Comparison of ENCODE assay signal across 8 cellular contexts in the genomic region with DNA sequence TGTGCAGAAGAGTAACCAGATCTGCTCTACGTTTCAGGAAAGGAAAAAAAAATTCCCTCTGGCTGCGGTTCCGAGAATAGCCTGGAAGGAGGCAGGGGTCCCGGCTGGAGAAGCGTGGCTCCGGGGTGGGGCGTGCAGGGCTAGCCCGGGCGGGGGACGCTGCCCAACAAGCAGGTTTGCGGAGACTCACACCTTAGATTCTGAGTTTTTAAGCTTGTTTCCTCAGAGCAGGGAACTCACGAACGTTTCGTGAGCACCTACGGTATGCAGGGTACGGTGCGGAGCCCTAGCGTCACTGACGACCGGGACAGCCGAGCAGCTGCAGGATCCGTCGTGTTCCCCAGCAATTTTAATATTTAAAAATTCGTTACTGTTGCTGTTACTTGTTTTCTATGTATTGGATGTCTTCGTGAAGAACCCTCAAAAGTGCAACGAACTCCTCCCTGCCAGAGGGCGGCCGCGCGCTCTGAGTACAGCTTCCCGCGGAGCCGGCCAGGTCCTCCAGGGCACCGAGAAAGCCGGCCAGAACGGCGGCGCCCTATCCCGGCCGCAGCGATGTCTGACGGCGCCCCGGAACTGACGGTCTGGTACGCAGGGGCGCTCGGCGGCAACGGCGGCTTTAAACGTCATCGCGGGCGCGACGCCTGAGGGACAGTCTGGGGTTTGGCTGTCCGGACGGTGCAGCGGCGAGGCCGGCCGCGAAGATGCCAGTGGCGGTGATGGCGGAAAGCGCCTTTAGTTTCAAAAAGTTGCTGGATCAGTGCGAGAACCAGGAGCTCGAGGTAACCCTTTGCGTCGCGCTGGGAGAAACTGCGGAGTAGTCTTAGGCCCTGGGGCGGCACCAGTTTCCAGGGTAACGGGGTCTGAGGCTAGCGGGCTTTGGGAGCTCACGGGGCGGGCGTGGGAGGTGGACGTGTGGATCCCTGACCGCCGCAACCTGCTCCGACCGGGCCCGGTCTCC. TPM values are rescaled to one million over a fixed set of nuclear protein-coding genes. Genes with fewer than 3 reads are reported as not detected.
DNase-seq lines count a peak whose midpoint lies in the region; ATAC-seq and TF ChIP-seq lines count a peak whose summit lies in the region.

Gene COPS8 (plus strand): TSS at position 629 of the 961 bp plus-strand sequence. CDS start 76 bp downstream, at position 705.

- H3K4me1 ChIP-seq in adipocyte (ENCODE audit: control insufficient read depth, insufficient read depth, low read length) (peaks cover 50% of the 10 kb centered on the region), parathyroid adenoma (no peaks in the 10 kb centered on the region), tibial nerve (peaks cover 0 to 47% (median 11%) of the 10 kb centered on the region in 4 donors)

- intact Hi-C loops in Right ventricle myocardium superior (cut with DNase I) = no loop called here

- H3K4me2 ChIP-seq in parathyroid adenoma (ENCODE audit: low read length) = peak within 1 kb of the TSS; percentile 92

- no peaks in the 10 kb centered on the region for H3K9me3 ChIP-seq in adipocyte (ENCODE audit: control insufficient read depth, low read length)
- H3K9me3 ChIP-seq in parathyroid adenoma (ENCODE audit: control insufficient read depth, low read length) = no peaks in the 10 kb centered on the region
- H3K9me3 ChIP-seq in tibial nerve = no peaks in the 10 kb centered on the region

- H3K36me3 ChIP-seq in adipocyte (ENCODE audit: control insufficient read depth, insufficient read depth, low read length, severe bottlenecking) (peaks cover 22% of the 10 kb centered on the region), parathyroid adenoma (ENCODE audit: control insufficient read depth, insufficient read depth, low read length) (no peaks in the 10 kb centered on the region), tibial nerve (peaks cover 0 to 7% (median 0%) of the 10 kb centered on the region in 3 donors)

- H3K9ac ChIP-seq in adipocyte (ENCODE audit: low read length) (peak within 1 kb of the TSS; percentile 93), parathyroid adenoma (peak within 1 kb of the TSS; percentile 65)

- H3K27ac ChIP-seq in parathyroid adenoma (peak within 1 kb of the TSS; percentile 75), tibial nerve (peak within 1 kb of the TSS; percentile 65 to 90 (median 86))

- peaks cover 5% of the 10 kb centered on the region for H3K79me2 ChIP-seq in parathyroid adenoma

- peak within 1 kb of the TSS; percentile 98 for H2AFZ ChIP-seq in parathyroid adenoma

- ATAC-seq in HG02798 (IDR thresholded peaks at IDR 0.05; ENCODE audit: poor library complexity, unreplicated experiment) (peak; percentile 99), Right ventricle myocardium superior (ENCODE audit: poor library complexity) (peak; percentile 99)

- TF ChIP-seq EP300 in tibial nerve (IDR thresholded peaks at IDR 0.05) = peak; percentile 96 to 99

- H3K4me3 ChIP-seq in GM12875 (ENCODE audit: low read depth, low read length) (peak within 1 kb of the TSS; percentile 75), adipocyte (ENCODE audit: low read length) (peak within 1 kb of the TSS; percentile 86), parathyroid adenoma (ENCODE audit: low read depth, low read length) (peak within 1 kb of the TSS; percentile 77), tibial nerve (peak within 1 kb of the TSS; percentile 62 to 93 (median 73))

- 0 to 1% methylated on average over 72 to 79 of the region's 85 CpGs for WGBS in tibial nerve, 2 donors

- peak; percentile 77 to 86 for TF ChIP-seq POLR2A in tibial nerve (IDR thresholded peaks at IDR 0.05)

- DNase-seq in NCI-H1436 (lab: John Stamatoyannopoulos, UW) (peak; percentile 81), T follicular helper cell (ENCODE audit: low read depth) (peak; percentile 83), adipocyte (ENCODE audit: low read depth) (peak; percentile 98), Right ventricle myocardium superior (peak; percentile 98), tibial nerve (ENCODE audit: low spot score in 2 of 2) (peak; percentile 87 to 92)

- H3K27me3 ChIP-seq in adipocyte (replicated peaks; ENCODE audit: control insufficient read depth, insufficient read depth, low read length) = no peaks in the 10 kb centered on the region
- no peaks in the 10 kb centered on the region for H3K27me3 ChIP-seq in parathyroid adenoma (ENCODE audit: control insufficient read depth, insufficient read depth, low read length)
- H3K27me3 ChIP-seq in tibial nerve = no peaks in the 10 kb centered on the region

- no peak; the same call in 1 of the 2 replicates for TF ChIP-seq CTCF in GM12875 (IDR thresholded peaks at IDR 0.05; ENCODE audit: borderline replicate concordance, insufficient read depth, low read depth, low read length)
- peak; percentile 14 for TF ChIP-seq CTCF in parathyroid adenoma (IDR thresholded peaks at IDR 0.05)
- peak; percentile 11 to 76 (median 35) for TF ChIP-seq CTCF in tibial nerve (IDR thresholded peaks at IDR 0.05)

RNA-seq across cellular contexts. Expression of gene COPS8, which starts in this region (rescaled TPM):
- total RNA-seq in Right ventricle myocardium superior (85.8 TPM), tibial nerve (10 to 100 TPM; 69.6 to 93.1 (median 80.2) TPM)

Comparison
In these comparisons a context has a peak if more than half of its experiments do, and no peak if none do; other contexts are left out.
1. Peak in every context shown above with its lines: DNase-seq, ATAC-seq, H3K4me3 ChIP-seq and H3K27ac ChIP-seq.